ENCODE assay signal across 11 cellular contexts in genomic region chr20:41150664-41151063, GRCh38. TPM values are rescaled to one million over a fixed set of nuclear protein-coding genes. Genes with fewer than 3 reads are reported as not detected.
DNase-seq lines count a peak whose midpoint lies in the region; ATAC-seq and TF ChIP-seq lines count a peak whose summit lies in the region.
"Had no signal": no experiment of that assay in that cellular context is flagged by ENCODE, and none has a peak within 500 bp of the region (broad histone marks: within the 10 kb centered on the region; RNA-seq: fewer than 3 reads in every experiment).

No MANE protein-coding gene starts in this region.

- H3K9me3 ChIP-seq in H9 (ENCODE audit: control insufficient read depth, low read depth, low read length) (no peaks in the 10 kb centered on the region), gastroesophageal sphincter (no peaks in the 10 kb centered on the region), skeletal muscle tissue (ENCODE audit: control insufficient read depth in 3 of 3, low read length in 3 of 3) (no peaks in the 10 kb centered on the region)

- no CpG with 5 or more reads among the region's 3 CpGs for WGBS in H9 (ENCODE audit: extremely low coverage, insufficient read length, low lambda C conversion rate)
- 44 to 85% methylated on average over 2 of the region's 3 CpGs for WGBS in gastroesophageal sphincter (ENCODE audit: low coverage in 1 of 2), 2 donors

- H3K4me1 ChIP-seq in H9 (ENCODE audit: insufficient read depth, low read length): peaks cover 5% of the 10 kb centered on the region; the same call in 1 of the 2 replicates
- H3K4me1 ChIP-seq in gastroesophageal sphincter: peaks cover 0 to 100% (median 53%) of the 10 kb centered on the region in 3 donors
- peaks cover 76 to 84% (median 82%) of the 10 kb centered on the region in 3 donors for H3K4me1 ChIP-seq in skeletal muscle tissue (ENCODE audit: control insufficient read depth in 3 of 3, insufficient read depth in 3 of 3, low read length in 3 of 3)

- H3K27ac ChIP-seq in H9 (ENCODE audit: insufficient read length, low read depth, low read length): no peak overlapping the region
- H3K27ac ChIP-seq in gastroesophageal sphincter: peak overlapping the region in 3 of 4 donors; percentile 5 to 39 (median 20)
- H3K27ac ChIP-seq in skeletal muscle tissue (ENCODE audit: low read depth, low read length): peak overlapping the region; percentile 10

- ATAC-seq in gastroesophageal sphincter: peak; percentile 38

- no peak overlapping the region for H3K4me2 ChIP-seq in H9 (ENCODE audit: insufficient read depth, insufficient read length, low read length)

- no peak overlapping the region for H3K14ac ChIP-seq in H9 (ENCODE audit: insufficient read depth, low read length)

- H3K27me3 ChIP-seq in H9 (ENCODE audit: insufficient read depth, low read length) (no peaks in the 10 kb centered on the region), gastroesophageal sphincter (no peaks in the 10 kb centered on the region), skeletal muscle tissue (ENCODE audit: control insufficient read depth in 3 of 3, insufficient read depth in 3 of 3, low read length in 3 of 3) (no peaks in the 10 kb centered on the region)

- peaks cover 0 to 17% (median 5%) of the 10 kb centered on the region in 3 experiments for H3K36me3 Mint-ChIP-seq in H9 (ENCODE audit: insufficient read depth in 1 of 3, low read depth in 3 of 3)

- H3T11ph ChIP-seq in H9 (ENCODE audit: low read length): no peak overlapping the region

- H3K9ac ChIP-seq in H9 (ENCODE audit: extremely low read depth, insufficient read length, low read length) (no peak overlapping the region), skeletal muscle tissue (ENCODE audit: low read depth in 1 of 3, low read length in 3 of 3) (no peak overlapping the region)

- H3K79me2 ChIP-seq in H9 (ENCODE audit: insufficient read depth, low read length): peaks cover 76% of the 10 kb centered on the region; the same call in 1 of the 2 replicates

- no peak overlapping the region for H3K23ac ChIP-seq in H9 (ENCODE audit: insufficient read length, low read depth, low read length)

- peaks cover 6% of the 10 kb centered on the region for H3K79me1 ChIP-seq in H9 (ENCODE audit: insufficient read depth, low read depth, low read length, poor library complexity, severe bottlenecking)

- H3K18ac ChIP-seq in H9 (ENCODE audit: insufficient read length, low read depth, low read length): no peak overlapping the region

- DNase-seq in H9 (no peak), T-helper 22 cell (ENCODE audit: low read depth) (peak; percentile 39), C1 segment of cervical spinal cord (lab: John Stamatoyannopoulos, UW) (no peak), iPS-NIHi11 (ENCODE audit: low spot score) (no peak), middle frontal gyrus (ENCODE audit: extremely low spot score, low spot score) (no peak), GM10266 (ENCODE audit: extremely low spot score) (no peak)
- DNase-seq: GOT3, occipital lobe, RPMI8226 had no signal

- H3K4me3 ChIP-seq in gastroesophageal sphincter (no peak overlapping the region), skeletal muscle tissue (ENCODE audit: low read length in 3 of 3) (no peak overlapping the region)

- no peaks in the 10 kb centered on the region for H3K36me3 ChIP-seq in gastroesophageal sphincter
- no peaks in the 10 kb centered on the region for H3K36me3 ChIP-seq in skeletal muscle tissue (ENCODE audit: control insufficient read depth in 3 of 3, insufficient read depth in 3 of 3, low read length in 3 of 3)

- no peak overlapping the region for H3K4me3 Mint-ChIP-seq in H9

- H4K8ac ChIP-seq in H9 (replicated peaks; ENCODE audit: insufficient read length, low read depth, low read length): no peak overlapping the region

- H2BK5ac ChIP-seq in H9 (ENCODE audit: insufficient read length, low read length): no peak overlapping the region

- H3K56ac ChIP-seq in H9 (ENCODE audit: insufficient read length, low read depth, low read length): no peak overlapping the region

- no peak overlapping the region for H2BK120ac ChIP-seq in H9 (ENCODE audit: low read depth, low read length, poor library complexity, severe bottlenecking)

- no peak overlapping the region for H2AFZ ChIP-seq in H9 (ENCODE audit: low read length)

- H3K27me3 Mint-ChIP-seq in H9 (ENCODE audit: low read depth): peaks cover 2% of the 10 kb centered on the region; the same call in 1 of the 2 replicates

- TF ChIP-seq CTCF in H9 (conservative IDR thresholded peaks at IDR 0.05) (no peak), gastroesophageal sphincter (IDR thresholded peaks at IDR 0.05) (no peak), GM10266 (IDR thresholded peaks at IDR 0.05; ENCODE audit: control insufficient read depth, insufficient read depth, low read depth, missing control alignments) (no peak)

- H4K5ac ChIP-seq in H9 (ENCODE audit: insufficient read length, low read depth, low read length): no peak overlapping the region

- no peak overlapping the region for H3K4ac ChIP-seq in H9 (ENCODE audit: low read depth, low read length)

- H4K91ac ChIP-seq in H9 (ENCODE audit: insufficient read length, low read depth, low read length): no peak overlapping the region

- no peak for TF ChIP-seq POLR2A in gastroesophageal sphincter (IDR thresholded peaks at IDR 0.05)

- H3K27ac Mint-ChIP-seq in H9: peak overlapping the region in 2 of 3 experiments; percentile 6 to 29; a peak in 1 of 7 replicates

- H2AK5ac ChIP-seq in H9 (ENCODE audit: insufficient read length, low read length): no peak overlapping the region

- H3K9me3 Mint-ChIP-seq in H9: no peaks in the 10 kb centered on the region

- no peak for TF ChIP-seq EP300 in gastroesophageal sphincter (IDR thresholded peaks at IDR 0.05)

- H3K4me1 Mint-ChIP-seq in H9: peaks cover 43 to 60% of the 10 kb centered on the region in 2 experiments

- H2BK20ac ChIP-seq in H9 (ENCODE audit: low read depth, low read length, poor library complexity, severe bottlenecking): no peak overlapping the region

- H3K23me2 ChIP-seq in H9 (ENCODE audit: insufficient read length, low read depth, low read length, poor library complexity, severe bottlenecking): no peaks in the 10 kb centered on the region

- H2BK15ac ChIP-seq in H9 (ENCODE audit: low read depth, low read length): no peak overlapping the region

- no peaks in the 10 kb centered on the region for H4K20me1 ChIP-seq in H9 (ENCODE audit: control insufficient read depth, insufficient read depth, insufficient read length)

- no peak overlapping the region for H2BK12ac ChIP-seq in H9 (ENCODE audit: insufficient read length, low read depth, low read length)

RNA-seq across cellular contexts. Expression of gene PLCG1, which starts 13.3 kb away (rescaled TPM):
- total RNA-seq in H9 (2021) (161 and 171 TPM in 2 replicates), gastroesophageal sphincter (100 to 1,000 TPM in 2 of 4 donors, 10 to 100 TPM in 2; 42.3 to 173 (median 94.7) TPM), skeletal muscle tissue (66.3 TPM)
